In the genomic region with DNA sequence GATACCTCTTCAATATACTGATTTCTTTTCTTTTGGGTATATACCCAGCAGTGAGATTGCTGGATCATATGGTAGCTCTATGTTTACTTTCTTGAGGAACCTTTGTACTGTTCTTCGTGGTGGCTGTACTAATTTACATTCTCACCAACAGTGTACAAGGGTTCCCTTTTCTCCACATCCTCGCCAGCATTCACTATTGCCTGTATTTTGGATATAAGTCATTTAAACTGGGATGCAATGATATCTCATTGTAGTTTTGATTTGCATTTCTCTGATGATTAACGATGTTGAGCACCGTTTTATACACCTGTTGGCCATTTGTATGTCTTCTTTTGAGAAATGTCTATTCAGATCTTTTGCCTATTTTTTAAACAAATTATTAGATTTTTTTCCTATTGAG, we compare ENCODE assay signal across 1 cellular context.
TF ChIP-seq lines count a peak whose summit lies in the region.
"Not testable (repeated sequence)": the region's sequence is repeated elsewhere in the genome, so short reads cannot be mapped to it uniquely, and the experiment has no call there.

No MANE protein-coding gene starts in this region.

TF ChIP-seq in HepG2, 621 proteins besides CTCF, POLR2A, EP300 and RAD21:
- TF ChIP-seq, protein P1, sequence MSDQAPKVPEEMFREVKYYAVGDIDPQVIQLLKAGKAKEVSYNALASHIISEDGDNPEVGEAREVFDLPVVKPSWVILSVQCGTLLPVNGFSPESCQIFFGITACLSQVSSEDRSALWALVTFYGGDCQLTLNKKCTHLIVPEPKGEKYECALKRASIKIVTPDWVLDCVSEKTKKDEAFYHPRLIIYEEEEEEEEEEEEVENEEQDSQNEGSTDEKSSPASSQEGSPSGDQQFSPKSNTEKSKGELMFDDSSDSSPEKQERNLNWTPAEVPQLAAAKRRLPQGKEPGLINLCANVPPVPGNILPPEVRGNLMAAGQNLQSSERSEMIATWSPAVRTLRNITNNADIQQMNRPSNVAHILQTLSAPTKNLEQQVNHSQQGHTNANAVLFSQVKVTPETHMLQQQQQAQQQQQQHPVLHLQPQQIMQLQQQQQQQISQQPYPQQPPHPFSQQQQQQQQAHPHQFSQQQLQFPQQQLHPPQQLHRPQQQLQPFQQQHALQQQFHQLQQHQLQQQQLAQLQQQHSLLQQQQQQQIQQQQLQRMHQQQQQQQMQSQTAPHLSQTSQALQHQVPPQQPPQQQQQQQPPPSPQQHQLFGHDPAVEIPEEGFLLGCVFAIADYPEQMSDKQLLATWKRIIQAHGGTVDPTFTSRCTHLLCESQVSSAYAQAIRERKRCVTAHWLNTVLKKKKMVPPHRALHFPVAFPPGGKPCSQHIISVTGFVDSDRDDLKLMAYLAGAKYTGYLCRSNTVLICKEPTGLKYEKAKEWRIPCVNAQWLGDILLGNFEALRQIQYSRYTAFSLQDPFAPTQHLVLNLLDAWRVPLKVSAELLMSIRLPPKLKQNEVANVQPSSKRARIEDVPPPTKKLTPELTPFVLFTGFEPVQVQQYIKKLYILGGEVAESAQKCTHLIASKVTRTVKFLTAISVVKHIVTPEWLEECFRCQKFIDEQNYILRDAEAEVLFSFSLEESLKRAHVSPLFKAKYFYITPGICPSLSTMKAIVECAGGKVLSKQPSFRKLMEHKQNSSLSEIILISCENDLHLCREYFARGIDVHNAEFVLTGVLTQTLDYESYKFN (CRISPR knock-in tag; conservative IDR thresholded peaks at IDR 0.05) = peak; percentile 40; the same call in 1 of the 2 replicates
- TF ChIP-seq, protein P2, sequence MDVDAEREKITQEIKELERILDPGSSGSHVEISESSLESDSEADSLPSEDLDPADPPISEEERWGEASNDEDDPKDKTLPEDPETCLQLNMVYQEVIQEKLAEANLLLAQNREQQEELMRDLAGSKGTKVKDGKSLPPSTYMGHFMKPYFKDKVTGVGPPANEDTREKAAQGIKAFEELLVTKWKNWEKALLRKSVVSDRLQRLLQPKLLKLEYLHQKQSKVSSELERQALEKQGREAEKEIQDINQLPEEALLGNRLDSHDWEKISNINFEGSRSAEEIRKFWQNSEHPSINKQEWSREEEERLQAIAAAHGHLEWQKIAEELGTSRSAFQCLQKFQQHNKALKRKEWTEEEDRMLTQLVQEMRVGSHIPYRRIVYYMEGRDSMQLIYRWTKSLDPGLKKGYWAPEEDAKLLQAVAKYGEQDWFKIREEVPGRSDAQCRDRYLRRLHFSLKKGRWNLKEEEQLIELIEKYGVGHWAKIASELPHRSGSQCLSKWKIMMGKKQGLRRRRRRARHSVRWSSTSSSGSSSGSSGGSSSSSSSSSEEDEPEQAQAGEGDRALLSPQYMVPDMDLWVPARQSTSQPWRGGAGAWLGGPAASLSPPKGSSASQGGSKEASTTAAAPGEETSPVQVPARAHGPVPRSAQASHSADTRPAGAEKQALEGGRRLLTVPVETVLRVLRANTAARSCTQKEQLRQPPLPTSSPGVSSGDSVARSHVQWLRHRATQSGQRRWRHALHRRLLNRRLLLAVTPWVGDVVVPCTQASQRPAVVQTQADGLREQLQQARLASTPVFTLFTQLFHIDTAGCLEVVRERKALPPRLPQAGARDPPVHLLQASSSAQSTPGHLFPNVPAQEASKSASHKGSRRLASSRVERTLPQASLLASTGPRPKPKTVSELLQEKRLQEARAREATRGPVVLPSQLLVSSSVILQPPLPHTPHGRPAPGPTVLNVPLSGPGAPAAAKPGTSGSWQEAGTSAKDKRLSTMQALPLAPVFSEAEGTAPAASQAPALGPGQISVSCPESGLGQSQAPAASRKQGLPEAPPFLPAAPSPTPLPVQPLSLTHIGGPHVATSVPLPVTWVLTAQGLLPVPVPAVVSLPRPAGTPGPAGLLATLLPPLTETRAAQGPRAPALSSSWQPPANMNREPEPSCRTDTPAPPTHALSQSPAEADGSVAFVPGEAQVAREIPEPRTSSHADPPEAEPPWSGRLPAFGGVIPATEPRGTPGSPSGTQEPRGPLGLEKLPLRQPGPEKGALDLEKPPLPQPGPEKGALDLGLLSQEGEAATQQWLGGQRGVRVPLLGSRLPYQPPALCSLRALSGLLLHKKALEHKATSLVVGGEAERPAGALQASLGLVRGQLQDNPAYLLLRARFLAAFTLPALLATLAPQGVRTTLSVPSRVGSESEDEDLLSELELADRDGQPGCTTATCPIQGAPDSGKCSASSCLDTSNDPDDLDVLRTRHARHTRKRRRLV (CRISPR knock-in tag; IDR thresholded peaks at IDR 0.05) = peak; percentile 99
- peak; percentile 73 for TF ChIP-seq HNF4A (CRISPR knock-in tag; IDR thresholded peaks at IDR 0.05)
- peak; percentile 25; the same call in 1 of the 2 replicates for TF ChIP-seq HNF4G (IDR thresholded peaks at IDR 0.05; ENCODE audit: borderline replicate concordance, low read depth, low read length)
- TF ChIP-seq HNF4G (CRISPR knock-in tag; IDR thresholded peaks at IDR 0.05; ENCODE audit: borderline replicate concordance, low read depth); FOXA1 (IDR thresholded peaks at IDR 0.05); CREM (CRISPR knock-in tag; IDR thresholded peaks at IDR 0.05): not testable (repeated sequence)
- TF ChIP-seq, protein P3, sequence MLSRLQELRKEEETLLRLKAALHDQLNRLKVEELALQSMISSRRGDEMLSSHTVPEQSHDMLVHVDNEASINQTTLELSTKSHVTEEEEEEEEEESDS (CRISPR knock-in tag; IDR thresholded peaks at IDR 0.05; ENCODE audit: borderline replicate concordance) = peak; percentile 99
- TF ChIP-seq, protein P4, sequence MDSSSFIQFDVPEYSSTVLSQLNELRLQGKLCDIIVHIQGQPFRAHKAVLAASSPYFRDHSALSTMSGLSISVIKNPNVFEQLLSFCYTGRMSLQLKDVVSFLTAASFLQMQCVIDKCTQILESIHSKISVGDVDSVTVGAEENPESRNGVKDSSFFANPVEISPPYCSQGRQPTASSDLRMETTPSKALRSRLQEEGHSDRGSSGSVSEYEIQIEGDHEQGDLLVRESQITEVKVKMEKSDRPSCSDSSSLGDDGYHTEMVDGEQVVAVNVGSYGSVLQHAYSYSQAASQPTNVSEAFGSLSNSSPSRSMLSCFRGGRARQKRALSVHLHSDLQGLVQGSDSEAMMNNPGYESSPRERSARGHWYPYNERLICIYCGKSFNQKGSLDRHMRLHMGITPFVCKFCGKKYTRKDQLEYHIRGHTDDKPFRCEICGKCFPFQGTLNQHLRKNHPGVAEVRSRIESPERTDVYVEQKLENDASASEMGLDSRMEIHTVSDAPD (CRISPR knock-in tag; IDR thresholded peaks at IDR 0.05) = peak; percentile 30; the same call in 1 of the 2 replicates
- peak; percentile 33; the same call in 1 of the 2 replicates for TF ChIP-seq POLR2G (IDR thresholded peaks at IDR 0.05; ENCODE audit: low read depth, low read length)
- peak; percentile 59; the same call in 1 of the 2 replicates for TF ChIP-seq ZNF24 (IDR thresholded peaks at IDR 0.05)
- peak; percentile 51; the same call in 1 of the 2 replicates for TF ChIP-seq FOXA1 (CRISPR knock-in tag; IDR thresholded peaks at IDR 0.05)
- peak; percentile 39; the same call in 1 of the 2 replicates for TF ChIP-seq TARDBP (CRISPR knock-in tag; IDR thresholded peaks at IDR 0.05)
- TF ChIP-seq FOXA3 (CRISPR knock-in tag; IDR thresholded peaks at IDR 0.05) = peak; percentile 55; the same call in 1 of the 2 replicates
- TF ChIP-seq FOXK2 (IDR thresholded peaks at IDR 0.05) = 0 out of 2 replicates have a peak, but pooled peaks have one; percentile 8
- TF ChIP-seq, protein P5, sequence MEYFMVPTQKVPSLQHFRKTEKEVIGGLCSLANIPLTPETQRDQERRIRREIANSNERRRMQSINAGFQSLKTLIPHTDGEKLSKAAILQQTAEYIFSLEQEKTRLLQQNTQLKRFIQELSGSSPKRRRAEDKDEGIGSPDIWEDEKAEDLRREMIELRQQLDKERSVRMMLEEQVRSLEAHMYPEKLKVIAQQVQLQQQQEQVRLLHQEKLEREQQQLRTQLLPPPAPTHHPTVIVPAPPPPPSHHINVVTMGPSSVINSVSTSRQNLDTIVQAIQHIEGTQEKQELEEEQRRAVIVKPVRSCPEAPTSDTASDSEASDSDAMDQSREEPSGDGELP (IDR thresholded peaks at IDR 0.05; ENCODE audit: borderline replicate concordance, low read depth) = peak; percentile 76; the same call in 1 of the 2 replicates
- TF ChIP-seq, protein P6, sequence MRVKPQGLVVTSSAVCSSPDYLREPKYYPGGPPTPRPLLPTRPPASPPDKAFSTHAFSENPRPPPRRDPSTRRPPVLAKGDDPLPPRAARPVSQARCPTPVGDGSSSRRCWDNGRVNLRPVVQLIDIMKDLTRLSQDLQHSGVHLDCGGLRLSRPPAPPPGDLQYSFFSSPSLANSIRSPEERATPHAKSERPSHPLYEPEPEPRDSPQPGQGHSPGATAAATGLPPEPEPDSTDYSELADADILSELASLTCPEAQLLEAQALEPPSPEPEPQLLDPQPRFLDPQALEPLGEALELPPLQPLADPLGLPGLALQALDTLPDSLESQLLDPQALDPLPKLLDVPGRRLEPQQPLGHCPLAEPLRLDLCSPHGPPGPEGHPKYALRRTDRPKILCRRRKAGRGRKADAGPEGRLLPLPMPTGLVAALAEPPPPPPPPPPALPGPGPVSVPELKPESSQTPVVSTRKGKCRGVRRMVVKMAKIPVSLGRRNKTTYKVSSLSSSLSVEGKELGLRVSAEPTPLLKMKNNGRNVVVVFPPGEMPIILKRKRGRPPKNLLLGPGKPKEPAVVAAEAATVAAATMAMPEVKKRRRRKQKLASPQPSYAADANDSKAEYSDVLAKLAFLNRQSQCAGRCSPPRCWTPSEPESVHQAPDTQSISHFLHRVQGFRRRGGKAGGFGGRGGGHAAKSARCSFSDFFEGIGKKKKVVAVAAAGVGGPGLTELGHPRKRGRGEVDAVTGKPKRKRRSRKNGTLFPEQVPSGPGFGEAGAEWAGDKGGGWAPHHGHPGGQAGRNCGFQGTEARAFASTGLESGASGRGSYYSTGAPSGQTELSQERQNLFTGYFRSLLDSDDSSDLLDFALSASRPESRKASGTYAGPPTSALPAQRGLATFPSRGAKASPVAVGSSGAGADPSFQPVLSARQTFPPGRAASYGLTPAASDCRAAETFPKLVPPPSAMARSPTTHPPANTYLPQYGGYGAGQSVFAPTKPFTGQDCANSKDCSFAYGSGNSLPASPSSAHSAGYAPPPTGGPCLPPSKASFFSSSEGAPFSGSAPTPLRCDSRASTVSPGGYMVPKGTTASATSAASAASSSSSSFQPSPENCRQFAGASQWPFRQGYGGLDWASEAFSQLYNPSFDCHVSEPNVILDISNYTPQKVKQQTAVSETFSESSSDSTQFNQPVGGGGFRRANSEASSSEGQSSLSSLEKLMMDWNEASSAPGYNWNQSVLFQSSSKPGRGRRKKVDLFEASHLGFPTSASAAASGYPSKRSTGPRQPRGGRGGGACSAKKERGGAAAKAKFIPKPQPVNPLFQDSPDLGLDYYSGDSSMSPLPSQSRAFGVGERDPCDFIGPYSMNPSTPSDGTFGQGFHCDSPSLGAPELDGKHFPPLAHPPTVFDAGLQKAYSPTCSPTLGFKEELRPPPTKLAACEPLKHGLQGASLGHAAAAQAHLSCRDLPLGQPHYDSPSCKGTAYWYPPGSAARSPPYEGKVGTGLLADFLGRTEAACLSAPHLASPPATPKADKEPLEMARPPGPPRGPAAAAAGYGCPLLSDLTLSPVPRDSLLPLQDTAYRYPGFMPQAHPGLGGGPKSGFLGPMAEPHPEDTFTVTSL (CRISPR knock-in tag; IDR thresholded peaks at IDR 0.05; ENCODE audit: borderline replicate concordance) = 0 out of 2 replicates have a peak, but pooled peaks have one; percentile 21
- TF ChIP-seq FOXJ3 (CRISPR knock-in tag; IDR thresholded peaks at IDR 0.05; ENCODE audit: borderline replicate concordance) = 0 out of 2 replicates have a peak, but pooled peaks have one; percentile 26
- peak; percentile 35; the same call in 1 of the 2 replicates for TF ChIP-seq GTF2F1 (IDR thresholded peaks at IDR 0.05; ENCODE audit: low read length)
- peak; percentile 47; the same call in 1 of the 2 replicates for TF ChIP-seq RBFOX2 (IDR thresholded peaks at IDR 0.05; ENCODE audit: low read depth, low read length)
- TF ChIP-seq POLR2AphosphoS5 (IDR thresholded peaks at IDR 0.05; ENCODE audit: low read depth, low read length) = peak; percentile 90
- TF ChIP-seq CBX1 (IDR thresholded peaks at IDR 0.05; ENCODE audit: low read depth) = peak; percentile 34
- TF ChIP-seq, protein P7, sequence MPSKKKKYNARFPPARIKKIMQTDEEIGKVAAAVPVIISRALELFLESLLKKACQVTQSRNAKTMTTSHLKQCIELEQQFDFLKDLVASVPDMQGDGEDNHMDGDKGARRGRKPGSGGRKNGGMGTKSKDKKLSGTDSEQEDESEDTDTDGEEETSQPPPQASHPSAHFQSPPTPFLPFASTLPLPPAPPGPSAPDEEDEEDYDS (CRISPR knock-in tag; IDR thresholded peaks at IDR 0.05) = peak; percentile 94
- TF ChIP-seq SNAPC2 (CRISPR knock-in tag; IDR thresholded peaks at IDR 0.05) = peak; percentile 100
- TF ChIP-seq SMYD3 (CRISPR knock-in tag; IDR thresholded peaks at IDR 0.05) = 0 out of 2 replicates have a peak, but pooled peaks have one; percentile 23
- TF ChIP-seq CREM (IDR thresholded peaks at IDR 0.05) = peak; percentile 20; the same call in 1 of the 2 replicates
- TF ChIP-seq, protein P8, sequence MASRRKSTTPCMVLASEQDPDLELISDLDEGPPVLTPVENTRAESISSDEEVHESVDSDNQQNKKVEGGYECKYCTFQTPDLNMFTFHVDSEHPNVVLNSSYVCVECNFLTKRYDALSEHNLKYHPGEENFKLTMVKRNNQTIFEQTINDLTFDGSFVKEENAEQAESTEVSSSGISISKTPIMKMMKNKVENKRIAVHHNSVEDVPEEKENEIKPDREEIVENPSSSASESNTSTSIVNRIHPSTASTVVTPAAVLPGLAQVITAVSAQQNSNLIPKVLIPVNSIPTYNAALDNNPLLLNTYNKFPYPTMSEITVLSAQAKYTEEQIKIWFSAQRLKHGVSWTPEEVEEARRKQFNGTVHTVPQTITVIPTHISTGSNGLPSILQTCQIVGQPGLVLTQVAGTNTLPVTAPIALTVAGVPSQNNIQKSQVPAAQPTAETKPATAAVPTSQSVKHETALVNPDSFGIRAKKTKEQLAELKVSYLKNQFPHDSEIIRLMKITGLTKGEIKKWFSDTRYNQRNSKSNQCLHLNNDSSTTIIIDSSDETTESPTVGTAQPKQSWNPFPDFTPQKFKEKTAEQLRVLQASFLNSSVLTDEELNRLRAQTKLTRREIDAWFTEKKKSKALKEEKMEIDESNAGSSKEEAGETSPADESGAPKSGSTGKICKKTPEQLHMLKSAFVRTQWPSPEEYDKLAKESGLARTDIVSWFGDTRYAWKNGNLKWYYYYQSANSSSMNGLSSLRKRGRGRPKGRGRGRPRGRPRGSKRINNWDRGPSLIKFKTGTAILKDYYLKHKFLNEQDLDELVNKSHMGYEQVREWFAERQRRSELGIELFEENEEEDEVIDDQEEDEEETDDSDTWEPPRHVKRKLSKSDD (CRISPR knock-in tag; IDR thresholded peaks at IDR 0.05; ENCODE audit: low read depth) = peak; percentile 48; the same call in 1 of the 2 replicates
